Comparison of ENCODE assay signal across 21 cellular contexts in genomic region chrX:41670108-41670507, GRCh38. TPM values are rescaled to one million over a fixed set of nuclear protein-coding genes. Genes with fewer than 3 reads are reported as not detected.
"Had no signal": no experiment of that assay in that cellular context is flagged by ENCODE, and none has a peak within 500 bp of the region (broad histone marks: within the 10 kb centered on the region; RNA-seq: fewer than 3 reads in every experiment).

No MANE protein-coding gene starts in this region.

- H3K27me3 Mint-ChIP-seq: activated CD4-positive, alpha-beta T cell treated with anti-CD3 and anti-CD28 coated beads, Interleukin-2, amount 10 ng/mL, durations not matched to agents 7 days and 5 days; effector memory CD8-positive, alpha-beta T cell had no signal

- H3K4me3 Mint-ChIP-seq: activated CD4-positive, alpha-beta T cell treated with anti-CD3 and anti-CD28 coated beads, Interleukin-2, amount 10 ng/mL, durations not matched to agents 7 days and 5 days; activated naive CD4-positive, alpha-beta T cell treated with anti-CD3 and anti-CD28 coated beads for 36 hours; brain; effector memory CD8-positive, alpha-beta T cell; nephron had no signal

- DNase-seq: activated CD4-positive, alpha-beta T cell treated with anti-CD3 and anti-CD28 coated beads, Interleukin-2, amount 10 ng/mL, durations not matched to agents 7 days and 5 days; activated CD4-positive, CD25-positive, alpha-beta regulatory T cell treated with anti-CD3 and anti-CD28 coated beads, Interleukin-2, amount 50 U/mL, for 72 hours; activated naive CD4-positive, alpha-beta T cell treated with anti-CD3 and anti-CD28 coated beads for 36 hours; activated T-cell treated with anti-CD3 and anti-CD28 coated beads, Interleukin-2, amount 50 U/mL, for 1 hour; effector memory CD8-positive, alpha-beta T cell; gastrocnemius medialis; hypothalamus; left cardiac atrium; ovary; stimulated activated CD4-positive, alpha-beta T cell treated with anti-CD3 and anti-CD28 coated beads, Interleukin-1b, Interleukin-23, amount 100 ng/mL, for 48 hours; T-helper 1 cell; trophoblast cell; uterus; WERI-Rb-1 had no signal

- ATAC-seq: effector memory CD8-positive, alpha-beta T cell; gastrocnemius medialis; left cardiac atrium had no signal

- H3K9me3 Mint-ChIP-seq: activated naive CD4-positive, alpha-beta T cell treated with anti-CD3 and anti-CD28 coated beads for 36 hours; brain; effector memory CD8-positive, alpha-beta T cell; nephron had no signal

- H3K27ac Mint-ChIP-seq: activated CD4-positive, alpha-beta T cell treated with anti-CD3 and anti-CD28 coated beads, Interleukin-2, amount 10 ng/mL, durations not matched to agents 7 days and 5 days; activated naive CD4-positive, alpha-beta T cell treated with anti-CD3 and anti-CD28 coated beads for 36 hours; brain; effector memory CD8-positive, alpha-beta T cell; nephron had no signal

RNA-seq across cellular contexts. Expression of gene GPR34, which starts 18.7 kb away (rescaled TPM):
- total RNA-seq: activated naive CD4-positive, alpha-beta T cell treated with anti-CD3 and anti-CD28 coated beads for 36 hours; dermis microvascular lymphatic vessel endothelial cell; endothelial cell of umbilical vein had no signal

RNA-seq across cellular contexts. Expression of gene GPR82, which starts 53.9 kb away (rescaled TPM):
- total RNA-seq: activated CD4-positive, alpha-beta T cell treated with anti-CD3 and anti-CD28 coated beads, Interleukin-2, amount 10 ng/mL, durations not matched to agents 7 days and 5 days; activated naive CD4-positive, alpha-beta T cell treated with anti-CD3 and anti-CD28 coated beads for 36 hours; cardiac septum; dermis microvascular lymphatic vessel endothelial cell; endothelial cell of umbilical vein; gastrocnemius medialis; skeletal muscle tissue; temporal lobe had no signal
